19 cellular contexts compared by ENCODE assay signal in the genomic region with DNA sequence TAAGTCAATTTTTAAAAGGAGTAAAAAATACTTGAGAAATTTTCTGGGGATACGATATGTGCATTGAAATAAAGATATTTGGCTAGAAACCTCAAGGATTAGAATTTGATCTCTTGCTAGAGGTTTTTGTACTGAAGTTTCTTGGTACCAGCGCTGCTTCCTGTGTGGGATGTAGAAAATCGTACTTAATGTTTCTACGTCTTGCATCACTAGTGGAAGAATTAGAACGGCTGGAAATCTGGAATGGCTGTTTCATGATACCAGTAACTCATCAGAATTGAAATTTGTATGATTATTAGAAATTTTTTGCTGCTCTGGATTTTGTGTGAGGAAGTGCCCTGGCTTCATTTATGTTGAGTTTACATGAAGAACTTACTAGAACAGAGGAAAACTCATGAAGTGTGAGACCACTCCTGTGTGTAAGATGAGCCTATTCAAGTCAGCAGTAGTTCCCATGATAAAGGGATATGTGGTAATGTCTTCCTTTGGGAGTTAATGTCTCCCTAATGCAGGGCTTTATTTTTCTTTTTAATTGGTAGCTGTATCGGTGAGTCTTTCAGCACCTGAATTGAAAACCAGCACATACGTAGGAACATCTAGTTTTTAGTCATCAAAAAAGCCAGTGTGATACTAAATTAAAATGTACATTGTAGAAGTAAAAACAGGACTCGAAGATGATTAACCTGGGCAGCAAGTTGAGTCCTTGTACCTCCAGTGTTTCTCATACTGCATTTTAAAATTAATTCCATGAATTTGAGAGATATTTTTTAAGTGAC. TPM values are rescaled to one million over a fixed set of nuclear protein-coding genes. Genes with fewer than 3 reads are reported as not detected.
A peak's percentile ranks its signal among the peaks of the same experiment; 100 is the strongest.
DNase-seq lines count a peak whose midpoint lies in the region; ATAC-seq and TF ChIP-seq lines count a peak whose summit lies in the region.
"Had no signal": no experiment of that assay in that cellular context is flagged by ENCODE, and none has a peak within 500 bp of the region (broad histone marks: within the 10 kb centered on the region; RNA-seq: fewer than 3 reads in every experiment).

No MANE protein-coding gene starts in this region.

- no peaks in the 10 kb centered on the region for H3K27me3 ChIP-seq in GM23338 (ENCODE audit: insufficient read depth)
- H3K27me3 ChIP-seq: ascending aorta had no signal

- TF ChIP-seq CTCF in activated CD8-positive, alpha-beta T cell treated with anti-CD3 and anti-CD28 coated beads for 36 hours (IDR thresholded peaks at IDR 0.05): no peak
- TF ChIP-seq CTCF in GM23338 (conservative IDR thresholded peaks at IDR 0.05; ENCODE audit: low read depth in 2 of 2): no peak

- POLR2A ChIA-PET in activated CD8-positive, alpha-beta T cell treated with anti-CD3 and anti-CD28 coated beads for 36 hours (lab: Charles Lee): no interaction called here
- POLR2A ChIA-PET in activated CD8-positive, alpha-beta T cell treated with anti-CD3 and anti-CD28 coated beads, Interleukin-2, amount 10 ng/mL, durations not matched to agents 7 days and 5 days (lab: Charles Lee): no interaction called here

- no peak for DNase-seq in activated CD8-positive, alpha-beta T cell treated with anti-CD3 and anti-CD28 coated beads for 36 hours
- no peak for DNase-seq in activated CD8-positive, alpha-beta T cell treated with anti-CD3 and anti-CD28 coated beads, Interleukin-2, amount 10 ng/mL, durations not matched to agents 7 days and 5 days
- DNase-seq in GM23338 (ENCODE audit: low spot score): no peak
- DNase-seq in activated T-helper 1 cell treated with anti-CD3 and anti-CD28 coated beads, Interleukin-12 subunit alpha, Interleukin-12 subunit beta, Interleukin-2, Interleukin-4 antibody, amounts not matched to agents 30 ng/mL and 10 ng/mL and 1 ng/mL, durations not matched to agents 14 hours and 24 hours and 36 hours (ENCODE audit: low spot score): no peak
- peak; percentile 40 for DNase-seq in putamen (ENCODE audit: low spot score)
- no peak for DNase-seq in NCI-H748 treated with DMSO at 0.1 percent for 48 hours (lab: John Stamatoyannopoulos, UW)
- DNase-seq: hippocampal formation, mesenchymal stem cell, natural killer cell, NCI-H2029, NCI-H510A, trophoblast cell had no signal

- H3K36me3 ChIP-seq in GM23338 (ENCODE audit: insufficient read depth): peaks cover 8% of the 10 kb centered on the region; the same call in 1 of the 2 replicates
- H3K36me3 ChIP-seq: ascending aorta, prostate gland had no signal

- H2AFZ ChIP-seq in GM23338: no peak overlapping the region

- peaks cover 62% of the 10 kb centered on the region for H3K79me2 ChIP-seq in GM23338 (replicated peaks; ENCODE audit: insufficient read depth)

- H3K36me3 Mint-ChIP-seq in activated CD8-positive, alpha-beta T cell treated with anti-CD3 and anti-CD28 coated beads for 36 hours (ENCODE audit: low read depth): peaks cover 39% of the 10 kb centered on the region
- peaks cover 34% of the 10 kb centered on the region for H3K36me3 Mint-ChIP-seq in activated CD8-positive, alpha-beta T cell treated with anti-CD3 and anti-CD28 coated beads, Interleukin-2, amount 10 ng/mL, durations not matched to agents 7 days and 5 days (ENCODE audit: low read depth)
- H3K36me3 Mint-ChIP-seq in GM23338 (ENCODE audit: low read depth): peaks cover 17% of the 10 kb centered on the region
- H3K36me3 Mint-ChIP-seq in activated T-helper 1 cell treated with anti-CD3 and anti-CD28 coated beads, Interleukin-12 subunit alpha, Interleukin-12 subunit beta, Interleukin-2, Interleukin-4 antibody, amounts not matched to agents 30 ng/mL and 10 ng/mL and 1 ng/mL, durations not matched to agents 14 hours and 24 hours and 36 hours (ENCODE audit: low read depth): peaks cover 30% of the 10 kb centered on the region

- H3K4me1 Mint-ChIP-seq in activated CD8-positive, alpha-beta T cell treated with anti-CD3 and anti-CD28 coated beads for 36 hours (ENCODE audit: low read depth): peaks cover 50% of the 10 kb centered on the region
- H3K4me1 Mint-ChIP-seq in activated CD8-positive, alpha-beta T cell treated with anti-CD3 and anti-CD28 coated beads, Interleukin-2, amount 10 ng/mL, durations not matched to agents 7 days and 5 days (ENCODE audit: low read depth): peaks cover 34% of the 10 kb centered on the region
- H3K4me1 Mint-ChIP-seq in GM23338: peaks cover 30% of the 10 kb centered on the region
- H3K4me1 Mint-ChIP-seq in activated T-helper 1 cell treated with anti-CD3 and anti-CD28 coated beads, Interleukin-12 subunit alpha, Interleukin-12 subunit beta, Interleukin-2, Interleukin-4 antibody, amounts not matched to agents 30 ng/mL and 10 ng/mL and 1 ng/mL, durations not matched to agents 14 hours and 24 hours and 36 hours (ENCODE audit: low read depth): peaks cover 58% of the 10 kb centered on the region

- no peak overlapping the region for H3K4me3 ChIP-seq in GM23338
- H3K4me3 ChIP-seq: A549, ascending aorta, prostate gland had no signal

- H4K20me1 ChIP-seq in GM23338 (replicated peaks; ENCODE audit: insufficient read depth): no peaks in the 10 kb centered on the region

- intact Hi-C loops in activated CD8-positive, alpha-beta T cell treated with anti-CD3 and anti-CD28 coated beads for 36 hours (cut with micrococcal nuclease): no loop called here
- intact Hi-C loops in activated T-helper 1 cell treated with anti-CD3 and anti-CD28 coated beads, Interleukin-12 subunit alpha, Interleukin-12 subunit beta, Interleukin-2, Interleukin-4 antibody, amounts not matched to agents 30 ng/mL and 10 ng/mL and 1 ng/mL, durations not matched to agents 14 hours and 24 hours and 36 hours (cut with micrococcal nuclease): no loop called here

- H3K9me2 ChIP-seq in GM23338 (ENCODE audit: insufficient read depth): no peaks in the 10 kb centered on the region

- peak overlapping the region; percentile 50 for H3K4me3 Mint-ChIP-seq in activated CD8-positive, alpha-beta T cell treated with anti-CD3 and anti-CD28 coated beads for 36 hours
- no peak overlapping the region for H3K4me3 Mint-ChIP-seq in activated CD8-positive, alpha-beta T cell treated with anti-CD3 and anti-CD28 coated beads, Interleukin-2, amount 10 ng/mL, durations not matched to agents 7 days and 5 days
- peak overlapping the region; percentile 29; the same call in 2 of the 3 replicates for H3K4me3 Mint-ChIP-seq in GM23338
- H3K4me3 Mint-ChIP-seq in activated T-helper 1 cell treated with anti-CD3 and anti-CD28 coated beads, Interleukin-12 subunit alpha, Interleukin-12 subunit beta, Interleukin-2, Interleukin-4 antibody, amounts not matched to agents 30 ng/mL and 10 ng/mL and 1 ng/mL, durations not matched to agents 14 hours and 24 hours and 36 hours: peak overlapping the region; percentile 45
- H3K4me3 Mint-ChIP-seq: CD14-positive monocyte, natural killer cell had no signal

- ATAC-seq in activated CD8-positive, alpha-beta T cell treated with anti-CD3 and anti-CD28 coated beads for 36 hours: no peak
- ATAC-seq in activated CD8-positive, alpha-beta T cell treated with anti-CD3 and anti-CD28 coated beads, Interleukin-2, amount 10 ng/mL, durations not matched to agents 7 days and 5 days: no peak
- ATAC-seq in GM23338 (no peak), HG03520 (IDR thresholded peaks at IDR 0.05; ENCODE audit: unreplicated experiment) (no peak), HG02884 (IDR thresholded peaks at IDR 0.05; ENCODE audit: unreplicated experiment) (no peak)
- ATAC-seq: A549, natural killer cell, Right ventricle myocardium inferior had no signal

- H3K9me3 Mint-ChIP-seq in activated CD8-positive, alpha-beta T cell treated with anti-CD3 and anti-CD28 coated beads for 36 hours: no peaks in the 10 kb centered on the region
- no peaks in the 10 kb centered on the region for H3K9me3 Mint-ChIP-seq in activated CD8-positive, alpha-beta T cell treated with anti-CD3 and anti-CD28 coated beads, Interleukin-2, amount 10 ng/mL, durations not matched to agents 7 days and 5 days (ENCODE audit: insufficient read depth)
- H3K9me3 Mint-ChIP-seq in GM23338: no peaks in the 10 kb centered on the region; the same call in 2 of the 3 replicates
- H3K9me3 Mint-ChIP-seq in activated T-helper 1 cell treated with anti-CD3 and anti-CD28 coated beads, Interleukin-12 subunit alpha, Interleukin-12 subunit beta, Interleukin-2, Interleukin-4 antibody, amounts not matched to agents 30 ng/mL and 10 ng/mL and 1 ng/mL, durations not matched to agents 14 hours and 24 hours and 36 hours: no peaks in the 10 kb centered on the region
- H3K9me3 Mint-ChIP-seq: CD14-positive monocyte, natural killer cell had no signal

- peaks cover 18% of the 10 kb centered on the region for H3K4me1 ChIP-seq in GM23338 (ENCODE audit: insufficient read depth)
- H3K4me1 ChIP-seq: prostate gland had no signal

- no peaks in the 10 kb centered on the region for H3F3A ChIP-seq in GM23338 (replicated peaks; ENCODE audit: low read depth)

- CTCF ChIA-PET in activated CD8-positive, alpha-beta T cell treated with anti-CD3 and anti-CD28 coated beads for 36 hours (lab: Charles Lee): no interaction called here
- CTCF ChIA-PET in activated CD8-positive, alpha-beta T cell treated with anti-CD3 and anti-CD28 coated beads, Interleukin-2, amount 10 ng/mL, durations not matched to agents 7 days and 5 days (lab: Charles Lee): no interaction called here

- peak overlapping the region; percentile 24; the same call in 1 of the 2 replicates for H3K4me2 ChIP-seq in GM23338
- H3K4me2 ChIP-seq: A549 had no signal

- H3K27ac ChIP-seq in GM23338 (ENCODE audit: low read depth): no peak overlapping the region
- H3K27ac ChIP-seq: A549, ascending aorta, prostate gland had no signal

- H3K27ac Mint-ChIP-seq in activated CD8-positive, alpha-beta T cell treated with anti-CD3 and anti-CD28 coated beads for 36 hours: peak overlapping the region; percentile 74
- H3K27ac Mint-ChIP-seq in activated CD8-positive, alpha-beta T cell treated with anti-CD3 and anti-CD28 coated beads, Interleukin-2, amount 10 ng/mL, durations not matched to agents 7 days and 5 days: no peak overlapping the region
- H3K27ac Mint-ChIP-seq in GM23338: peak overlapping the region; percentile 90
- H3K27ac Mint-ChIP-seq in activated T-helper 1 cell treated with anti-CD3 and anti-CD28 coated beads, Interleukin-12 subunit alpha, Interleukin-12 subunit beta, Interleukin-2, Interleukin-4 antibody, amounts not matched to agents 30 ng/mL and 10 ng/mL and 1 ng/mL, durations not matched to agents 14 hours and 24 hours and 36 hours: peak overlapping the region; percentile 63
- H3K27ac Mint-ChIP-seq: natural killer cell had no signal

- no peaks in the 10 kb centered on the region for H3K27me3 Mint-ChIP-seq in activated CD8-positive, alpha-beta T cell treated with anti-CD3 and anti-CD28 coated beads for 36 hours
- peaks cover 5% of the 10 kb centered on the region for H3K27me3 Mint-ChIP-seq in activated CD8-positive, alpha-beta T cell treated with anti-CD3 and anti-CD28 coated beads, Interleukin-2, amount 10 ng/mL, durations not matched to agents 7 days and 5 days (ENCODE audit: low read depth)
- H3K27me3 Mint-ChIP-seq in GM23338 (ENCODE audit: insufficient read depth, low read depth, poor library complexity): peaks cover 7% of the 10 kb centered on the region
- H3K27me3 Mint-ChIP-seq in activated T-helper 1 cell treated with anti-CD3 and anti-CD28 coated beads, Interleukin-12 subunit alpha, Interleukin-12 subunit beta, Interleukin-2, Interleukin-4 antibody, amounts not matched to agents 30 ng/mL and 10 ng/mL and 1 ng/mL, durations not matched to agents 14 hours and 24 hours and 36 hours (ENCODE audit: insufficient read depth): no peaks in the 10 kb centered on the region

RNA-seq across cellular contexts. Expression of a gene that starts 3.2 kb away (rescaled TPM):
- total RNA-seq in activated CD8-positive, alpha-beta T cell treated with anti-CD3 and anti-CD28 coated beads for 36 hours: 10 to 100 TPM; 10.9 to 11.1 TPM
- 10 to 100 TPM; 10.8 to 12.9 TPM for total RNA-seq in activated CD8-positive, alpha-beta T cell treated with anti-CD3 and anti-CD28 coated beads, Interleukin-2, amount 10 ng/mL, durations not matched to agents 7 days and 5 days
- 19.9 and 20.2 TPM in 2 replicates for total RNA-seq in GM23338 (2014; rRNA removed; shearing (Covaris generic))
- 3.0 and 3.5 TPM in 2 replicates for polyA plus RNA-seq in GM23338 (2016; fragmentation: Nextera tagmentation; extraction: Ambion mirVana)
- 18.3 and 26.6 TPM in 2 replicates for total RNA-seq in activated T-helper 1 cell treated with anti-CD3 and anti-CD28 coated beads, Interleukin-12 subunit alpha, Interleukin-12 subunit beta, Interleukin-2, Interleukin-4 antibody, amounts not matched to agents 30 ng/mL and 10 ng/mL and 1 ng/mL, durations not matched to agents 14 hours and 24 hours and 36 hours
- total RNA-seq: ascending aorta had no signal
